1 cellular context compared by ENCODE assay signal in the genomic region with DNA sequence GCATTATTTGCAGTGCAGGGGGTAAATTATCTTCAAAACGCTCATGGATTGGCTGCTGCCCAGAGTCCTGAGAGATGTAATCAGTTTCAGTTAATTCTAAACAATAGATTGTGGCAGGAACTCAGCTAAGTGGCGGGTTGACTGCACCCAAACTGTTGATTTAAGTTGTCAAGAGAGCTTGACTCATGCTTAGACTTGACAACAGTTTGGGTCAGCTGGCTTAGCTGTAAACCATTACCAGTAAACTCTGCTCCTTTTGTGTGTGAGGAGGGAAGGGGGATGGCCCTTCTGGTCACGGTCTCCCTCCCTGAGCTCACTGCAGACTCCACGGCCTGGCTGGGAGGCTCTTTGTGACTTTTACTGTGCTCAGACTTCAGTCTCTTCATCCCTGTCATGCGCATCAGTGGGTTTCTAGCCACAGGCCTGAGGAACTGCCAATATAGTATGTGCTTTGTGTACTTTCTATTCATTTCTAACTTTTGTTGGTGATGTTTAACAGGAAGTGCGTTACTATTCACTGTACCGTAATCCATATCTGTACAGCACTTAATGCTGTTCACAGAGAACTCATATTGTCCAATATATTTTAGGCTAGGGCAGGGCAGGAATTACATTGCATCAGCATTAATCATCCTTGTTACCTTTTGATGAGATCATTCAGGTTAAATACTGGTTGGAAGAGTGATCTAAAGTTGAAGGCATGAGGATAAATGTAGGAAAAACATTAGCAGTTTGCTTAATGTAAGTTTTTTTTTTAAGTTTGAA.
TF ChIP-seq lines count a peak whose summit lies in the region.

No MANE protein-coding gene starts in this region.

TF ChIP-seq in HEK293, 187 proteins besides CTCF, POLR2A, EP300 and RAD21 (continued from another document):
- TF ChIP-seq, protein P1, sequence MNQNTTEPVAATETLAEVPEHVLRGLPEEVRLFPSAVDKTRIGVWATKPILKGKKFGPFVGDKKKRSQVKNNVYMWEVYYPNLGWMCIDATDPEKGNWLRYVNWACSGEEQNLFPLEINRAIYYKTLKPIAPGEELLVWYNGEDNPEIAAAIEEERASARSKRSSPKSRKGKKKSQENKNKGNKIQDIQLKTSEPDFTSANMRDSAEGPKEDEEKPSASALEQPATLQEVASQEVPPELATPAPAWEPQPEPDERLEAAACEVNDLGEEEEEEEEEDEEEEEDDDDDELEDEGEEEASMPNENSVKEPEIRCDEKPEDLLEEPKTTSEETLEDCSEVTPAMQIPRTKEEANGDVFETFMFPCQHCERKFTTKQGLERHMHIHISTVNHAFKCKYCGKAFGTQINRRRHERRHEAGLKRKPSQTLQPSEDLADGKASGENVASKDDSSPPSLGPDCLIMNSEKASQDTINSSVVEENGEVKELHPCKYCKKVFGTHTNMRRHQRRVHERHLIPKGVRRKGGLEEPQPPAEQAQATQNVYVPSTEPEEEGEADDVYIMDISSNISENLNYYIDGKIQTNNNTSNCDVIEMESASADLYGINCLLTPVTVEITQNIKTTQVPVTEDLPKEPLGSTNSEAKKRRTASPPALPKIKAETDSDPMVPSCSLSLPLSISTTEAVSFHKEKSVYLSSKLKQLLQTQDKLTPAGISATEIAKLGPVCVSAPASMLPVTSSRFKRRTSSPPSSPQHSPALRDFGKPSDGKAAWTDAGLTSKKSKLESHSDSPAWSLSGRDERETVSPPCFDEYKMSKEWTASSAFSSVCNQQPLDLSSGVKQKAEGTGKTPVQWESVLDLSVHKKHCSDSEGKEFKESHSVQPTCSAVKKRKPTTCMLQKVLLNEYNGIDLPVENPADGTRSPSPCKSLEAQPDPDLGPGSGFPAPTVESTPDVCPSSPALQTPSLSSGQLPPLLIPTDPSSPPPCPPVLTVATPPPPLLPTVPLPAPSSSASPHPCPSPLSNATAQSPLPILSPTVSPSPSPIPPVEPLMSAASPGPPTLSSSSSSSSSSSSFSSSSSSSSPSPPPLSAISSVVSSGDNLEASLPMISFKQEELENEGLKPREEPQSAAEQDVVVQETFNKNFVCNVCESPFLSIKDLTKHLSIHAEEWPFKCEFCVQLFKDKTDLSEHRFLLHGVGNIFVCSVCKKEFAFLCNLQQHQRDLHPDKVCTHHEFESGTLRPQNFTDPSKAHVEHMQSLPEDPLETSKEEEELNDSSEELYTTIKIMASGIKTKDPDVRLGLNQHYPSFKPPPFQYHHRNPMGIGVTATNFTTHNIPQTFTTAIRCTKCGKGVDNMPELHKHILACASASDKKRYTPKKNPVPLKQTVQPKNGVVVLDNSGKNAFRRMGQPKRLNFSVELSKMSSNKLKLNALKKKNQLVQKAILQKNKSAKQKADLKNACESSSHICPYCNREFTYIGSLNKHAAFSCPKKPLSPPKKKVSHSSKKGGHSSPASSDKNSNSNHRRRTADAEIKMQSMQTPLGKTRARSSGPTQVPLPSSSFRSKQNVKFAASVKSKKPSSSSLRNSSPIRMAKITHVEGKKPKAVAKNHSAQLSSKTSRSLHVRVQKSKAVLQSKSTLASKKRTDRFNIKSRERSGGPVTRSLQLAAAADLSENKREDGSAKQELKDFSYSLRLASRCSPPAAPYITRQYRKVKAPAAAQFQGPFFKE (tag by site-specific recombination; IDR thresholded peaks at IDR 0.05; ENCODE audit: borderline replicate concordance), result no peak
- TF ChIP-seq OSR2 (tag by site-specific recombination; IDR thresholded peaks at IDR 0.05) (no peak), ZNF433 (tag by site-specific recombination; IDR thresholded peaks at IDR 0.05; ENCODE audit: low read depth) (no peak), ZNF837 (tag by site-specific recombination; IDR thresholded peaks at IDR 0.05) (no peak), ZBTB48 (tag by site-specific recombination; IDR thresholded peaks at IDR 0.05) (no peak), RBAK (tag by site-specific recombination; IDR thresholded peaks at IDR 0.05) (no peak), ZNF2 (tag by site-specific recombination; IDR thresholded peaks at IDR 0.05) (no peak), ZNF341 (tag by site-specific recombination; IDR thresholded peaks at IDR 0.05; ENCODE audit: low read depth) (0 out of 2 replicates have a peak, but pooled peaks have one; percentile 24), ZNF777 (tag by site-specific recombination; IDR thresholded peaks at IDR 0.05; ENCODE audit: borderline replicate concordance) (no peak), ZNF514 (tag by site-specific recombination; IDR thresholded peaks at IDR 0.05) (no peak), ZBTB7A (tag by site-specific recombination; IDR thresholded peaks at IDR 0.05; ENCODE audit: low read depth) (no peak), ZBTB20 (tag by site-specific recombination; IDR thresholded peaks at IDR 0.05) (no peak), ZNF184 (tag by site-specific recombination; IDR thresholded peaks at IDR 0.05) (no peak), ZNF654 (tag by site-specific recombination; IDR thresholded peaks at IDR 0.05; ENCODE audit: low read depth) (no peak), ZNF350 (tag by site-specific recombination; IDR thresholded peaks at IDR 0.05) (no peak), ZBTB1 (tag by site-specific recombination; IDR thresholded peaks at IDR 0.05) (no peak), ZNF114 (tag by site-specific recombination; IDR thresholded peaks at IDR 0.05) (no peak), ZBTB17 (tag by site-specific recombination; IDR thresholded peaks at IDR 0.05) (no peak), ZNF394 (tag by site-specific recombination; IDR thresholded peaks at IDR 0.05; ENCODE audit: borderline replicate concordance) (no peak), ZNF558 (tag by site-specific recombination; IDR thresholded peaks at IDR 0.05) (no peak), ZNF155 (tag by site-specific recombination; IDR thresholded peaks at IDR 0.05) (no peak), SETDB1 (IDR thresholded peaks at IDR 0.05; ENCODE audit: insufficient read length, low read length) (peak; percentile 70), ZNF391 (tag by site-specific recombination; IDR thresholded peaks at IDR 0.05; ENCODE audit: borderline replicate concordance, low read depth) (no peak), ZNF677 (tag by site-specific recombination; IDR thresholded peaks at IDR 0.05) (no peak), ZNF211 (tag by site-specific recombination; IDR thresholded peaks at IDR 0.05; ENCODE audit: low read depth) (no peak), ZNF792 (tag by site-specific recombination; IDR thresholded peaks at IDR 0.05) (no peak), ZNF132 (tag by site-specific recombination; IDR thresholded peaks at IDR 0.05; ENCODE audit: borderline replicate concordance) (no peak), ZNF169 (tag by site-specific recombination; IDR thresholded peaks at IDR 0.05) (no peak), ZNF555 (tag by site-specific recombination; conservative IDR thresholded peaks at IDR 0.05) (no peak), ZNF629 (tag by site-specific recombination; IDR thresholded peaks at IDR 0.05) (0 out of 2 replicates have a peak, but pooled peaks have one; percentile 25), KLF16 (tag by site-specific recombination; IDR thresholded peaks at IDR 0.05) (no peak)
- TF ChIP-seq, protein P2, sequence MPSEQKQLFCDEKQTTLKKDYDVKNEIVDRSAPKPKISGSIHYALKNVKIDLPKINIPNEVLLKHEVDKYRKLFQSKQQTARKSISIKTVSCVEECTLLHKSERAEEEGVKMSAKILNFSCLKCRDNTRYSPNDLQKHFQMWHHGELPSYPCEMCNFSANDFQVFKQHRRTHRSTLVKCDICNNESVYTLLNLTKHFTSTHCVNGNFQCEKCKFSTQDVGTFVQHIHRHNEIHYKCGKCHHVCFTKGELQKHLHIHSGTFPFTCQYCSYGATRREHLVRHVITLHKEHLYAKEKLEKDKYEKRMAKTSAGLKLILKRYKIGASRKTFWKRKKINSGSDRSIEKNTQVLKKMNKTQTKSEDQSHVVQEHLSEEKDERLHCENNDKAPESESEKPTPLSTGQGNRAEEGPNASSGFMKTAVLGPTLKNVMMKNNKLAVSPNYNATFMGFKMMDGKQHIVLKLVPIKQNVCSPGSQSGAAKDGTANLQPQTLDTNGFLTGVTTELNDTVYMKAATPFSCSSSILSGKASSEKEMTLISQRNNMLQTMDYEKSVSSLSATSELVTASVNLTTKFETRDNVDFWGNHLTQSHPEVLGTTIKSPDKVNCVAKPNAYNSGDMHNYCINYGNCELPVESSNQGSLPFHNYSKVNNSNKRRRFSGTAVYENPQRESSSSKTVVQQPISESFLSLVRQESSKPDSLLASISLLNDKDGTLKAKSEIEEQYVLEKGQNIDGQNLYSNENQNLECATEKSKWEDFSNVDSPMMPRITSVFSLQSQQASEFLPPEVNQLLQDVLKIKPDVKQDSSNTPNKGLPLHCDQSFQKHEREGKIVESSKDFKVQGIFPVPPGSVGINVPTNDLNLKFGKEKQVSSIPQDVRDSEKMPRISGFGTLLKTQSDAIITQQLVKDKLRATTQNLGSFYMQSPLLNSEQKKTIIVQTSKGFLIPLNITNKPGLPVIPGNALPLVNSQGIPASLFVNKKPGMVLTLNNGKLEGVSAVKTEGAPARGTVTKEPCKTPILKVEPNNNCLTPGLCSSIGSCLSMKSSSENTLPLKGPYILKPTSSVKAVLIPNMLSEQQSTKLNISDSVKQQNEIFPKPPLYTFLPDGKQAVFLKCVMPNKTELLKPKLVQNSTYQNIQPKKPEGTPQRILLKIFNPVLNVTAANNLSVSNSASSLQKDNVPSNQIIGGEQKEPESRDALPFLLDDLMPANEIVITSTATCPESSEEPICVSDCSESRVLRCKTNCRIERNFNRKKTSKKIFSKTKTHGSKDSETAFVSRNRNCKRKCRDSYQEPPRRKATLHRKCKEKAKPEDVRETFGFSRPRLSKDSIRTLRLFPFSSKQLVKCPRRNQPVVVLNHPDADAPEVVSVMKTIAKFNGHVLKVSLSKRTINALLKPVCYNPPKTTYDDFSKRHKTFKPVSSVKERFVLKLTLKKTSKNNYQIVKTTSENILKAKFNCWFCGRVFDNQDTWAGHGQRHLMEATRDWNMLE (tag by site-specific recombination; conservative IDR thresholded peaks at IDR 0.05; ENCODE audit: low read depth), result no peak
- TF ChIP-seq, protein P3, sequence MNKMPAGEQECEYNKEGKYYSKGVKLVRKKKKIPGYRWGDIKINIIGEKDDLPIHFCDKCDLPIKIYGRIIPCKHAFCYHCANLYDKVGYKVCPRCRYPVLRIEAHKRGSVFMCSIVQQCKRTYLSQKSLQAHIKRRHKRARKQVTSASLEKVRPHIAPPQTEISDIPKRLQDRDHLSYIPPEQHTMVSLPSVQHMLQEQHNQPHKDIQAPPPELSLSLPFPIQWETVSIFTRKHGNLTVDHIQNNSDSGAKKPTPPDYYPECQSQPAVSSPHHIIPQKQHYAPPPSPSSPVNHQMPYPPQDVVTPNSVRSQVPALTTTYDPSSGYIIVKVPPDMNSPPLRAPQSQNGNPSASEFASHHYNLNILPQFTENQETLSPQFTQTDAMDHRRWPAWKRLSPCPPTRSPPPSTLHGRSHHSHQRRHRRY (tag by site-specific recombination; IDR thresholded peaks at IDR 0.05), result no peak
- TF ChIP-seq, protein P4, sequence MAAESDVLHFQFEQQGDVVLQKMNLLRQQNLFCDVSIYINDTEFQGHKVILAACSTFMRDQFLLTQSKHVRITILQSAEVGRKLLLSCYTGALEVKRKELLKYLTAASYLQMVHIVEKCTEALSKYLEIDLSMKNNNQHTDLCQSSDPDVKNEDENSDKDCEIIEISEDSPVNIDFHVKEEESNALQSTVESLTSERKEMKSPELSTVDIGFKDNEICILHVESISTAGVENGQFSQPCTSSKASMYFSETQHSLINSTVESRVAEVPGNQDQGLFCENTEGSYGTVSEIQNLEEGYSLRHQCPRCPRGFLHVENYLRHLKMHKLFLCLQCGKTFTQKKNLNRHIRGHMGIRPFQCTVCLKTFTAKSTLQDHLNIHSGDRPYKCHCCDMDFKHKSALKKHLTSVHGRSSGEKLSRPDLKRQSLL (tag by site-specific recombination; IDR thresholded peaks at IDR 0.05), result no peak
- TF ChIP-seq, protein P5, sequence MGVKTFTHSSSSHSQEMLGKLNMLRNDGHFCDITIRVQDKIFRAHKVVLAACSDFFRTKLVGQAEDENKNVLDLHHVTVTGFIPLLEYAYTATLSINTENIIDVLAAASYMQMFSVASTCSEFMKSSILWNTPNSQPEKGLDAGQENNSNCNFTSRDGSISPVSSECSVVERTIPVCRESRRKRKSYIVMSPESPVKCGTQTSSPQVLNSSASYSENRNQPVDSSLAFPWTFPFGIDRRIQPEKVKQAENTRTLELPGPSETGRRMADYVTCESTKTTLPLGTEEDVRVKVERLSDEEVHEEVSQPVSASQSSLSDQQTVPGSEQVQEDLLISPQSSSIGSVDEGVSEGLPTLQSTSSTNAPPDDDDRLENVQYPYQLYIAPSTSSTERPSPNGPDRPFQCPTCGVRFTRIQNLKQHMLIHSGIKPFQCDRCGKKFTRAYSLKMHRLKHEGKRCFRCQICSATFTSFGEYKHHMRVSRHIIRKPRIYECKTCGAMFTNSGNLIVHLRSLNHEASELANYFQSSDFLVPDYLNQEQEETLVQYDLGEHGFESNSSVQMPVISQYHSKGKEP (tag by site-specific recombination; IDR thresholded peaks at IDR 0.05), result no peak
- TF ChIP-seq, protein P6, sequence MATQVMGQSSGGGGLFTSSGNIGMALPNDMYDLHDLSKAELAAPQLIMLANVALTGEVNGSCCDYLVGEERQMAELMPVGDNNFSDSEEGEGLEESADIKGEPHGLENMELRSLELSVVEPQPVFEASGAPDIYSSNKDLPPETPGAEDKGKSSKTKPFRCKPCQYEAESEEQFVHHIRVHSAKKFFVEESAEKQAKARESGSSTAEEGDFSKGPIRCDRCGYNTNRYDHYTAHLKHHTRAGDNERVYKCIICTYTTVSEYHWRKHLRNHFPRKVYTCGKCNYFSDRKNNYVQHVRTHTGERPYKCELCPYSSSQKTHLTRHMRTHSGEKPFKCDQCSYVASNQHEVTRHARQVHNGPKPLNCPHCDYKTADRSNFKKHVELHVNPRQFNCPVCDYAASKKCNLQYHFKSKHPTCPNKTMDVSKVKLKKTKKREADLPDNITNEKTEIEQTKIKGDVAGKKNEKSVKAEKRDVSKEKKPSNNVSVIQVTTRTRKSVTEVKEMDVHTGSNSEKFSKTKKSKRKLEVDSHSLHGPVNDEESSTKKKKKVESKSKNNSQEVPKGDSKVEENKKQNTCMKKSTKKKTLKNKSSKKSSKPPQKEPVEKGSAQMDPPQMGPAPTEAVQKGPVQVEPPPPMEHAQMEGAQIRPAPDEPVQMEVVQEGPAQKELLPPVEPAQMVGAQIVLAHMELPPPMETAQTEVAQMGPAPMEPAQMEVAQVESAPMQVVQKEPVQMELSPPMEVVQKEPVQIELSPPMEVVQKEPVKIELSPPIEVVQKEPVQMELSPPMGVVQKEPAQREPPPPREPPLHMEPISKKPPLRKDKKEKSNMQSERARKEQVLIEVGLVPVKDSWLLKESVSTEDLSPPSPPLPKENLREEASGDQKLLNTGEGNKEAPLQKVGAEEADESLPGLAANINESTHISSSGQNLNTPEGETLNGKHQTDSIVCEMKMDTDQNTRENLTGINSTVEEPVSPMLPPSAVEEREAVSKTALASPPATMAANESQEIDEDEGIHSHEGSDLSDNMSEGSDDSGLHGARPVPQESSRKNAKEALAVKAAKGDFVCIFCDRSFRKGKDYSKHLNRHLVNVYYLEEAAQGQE (tag by site-specific recombination; IDR thresholded peaks at IDR 0.05), result no peak
